8 cellular contexts compared by ENCODE assay signal in the genomic region with DNA sequence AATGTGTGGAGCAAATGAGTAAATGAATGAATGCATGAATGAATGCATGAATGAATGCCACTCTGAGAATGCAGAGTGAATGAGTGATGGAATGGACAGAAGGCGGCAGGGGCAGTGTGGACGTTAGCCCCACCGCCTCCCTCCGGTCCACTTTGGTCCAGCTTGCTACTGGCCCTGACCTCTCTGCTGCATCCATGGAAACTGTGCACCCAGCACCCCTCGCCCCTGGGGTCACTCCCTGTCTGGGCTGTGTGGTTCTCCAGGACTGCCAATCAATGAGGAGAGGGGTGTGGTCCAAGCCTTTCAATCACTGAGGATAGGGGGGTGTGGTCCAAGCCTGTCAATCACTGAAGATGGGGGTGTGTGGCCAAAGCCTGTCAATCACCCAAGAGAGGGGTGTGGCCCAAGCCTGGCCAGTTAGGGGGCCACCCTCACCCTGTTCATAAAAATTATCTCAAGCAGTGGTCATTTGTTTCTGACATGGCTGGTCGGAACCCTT. TPM values are rescaled to one million over a fixed set of nuclear protein-coding genes. Genes with fewer than 3 reads are reported as not detected.
DNase-seq lines count a peak whose midpoint lies in the region; ATAC-seq and TF ChIP-seq lines count a peak whose summit lies in the region.

No MANE protein-coding gene starts in this region.

- intact Hi-C loops in lower lobe of right lung (cut with DNase I) = no loop called here

- no peak overlapping the region for H3K4me3 ChIP-seq in lower lobe of right lung

- no peak for TF ChIP-seq CTCF in lower lobe of right lung (IDR thresholded peaks at IDR 0.05)

- DNase-seq in Daoy (ENCODE audit: low read depth) (peak; percentile 23), lower lobe of right lung (no peak), NCI-H1048 (lab: John Stamatoyannopoulos, UW) (no peak), HK-2 (ENCODE audit: unreplicated experiment) (no peak), NCI-H748 (lab: John Stamatoyannopoulos, UW; ENCODE audit: unreplicated experiment) (no peak)
- peak; percentile 14 for DNase-seq in activated CD8-positive, alpha-beta memory T cell treated with anti-CD3 and anti-CD28 coated beads, Interleukin-2, amount 50 U/mL, for 4 hours

- H3K36me3 ChIP-seq in lower lobe of right lung = no peaks in the 10 kb centered on the region

- peaks cover 6% of the 10 kb centered on the region for H3K4me1 ChIP-seq in lower lobe of right lung

- no peak overlapping the region for H3K27ac ChIP-seq in lower lobe of right lung

- H3K27me3 ChIP-seq in lower lobe of right lung (ENCODE audit: low read depth) = no peaks in the 10 kb centered on the region

- peak; percentile 54 for ATAC-seq in GM19438 (IDR thresholded peaks at IDR 0.05; ENCODE audit: low read depth, unreplicated experiment)
- ATAC-seq in HG03196 (IDR thresholded peaks at IDR 0.05; ENCODE audit: unreplicated experiment) = peak; percentile 74
- ATAC-seq in lower lobe of right lung = peak; percentile 26 to 63

- H3K9me3 ChIP-seq in lower lobe of right lung = no peaks in the 10 kb centered on the region

RNA-seq across cellular contexts. Expression of a gene that starts 39.2 kb away (rescaled TPM):
- total RNA-seq in Daoy (2014; rRNA removed; shearing (Covaris generic)) = 0.74 and 2.3 TPM in 2 replicates
- 19.1 TPM for total RNA-seq in lower lobe of right lung

RNA-seq across cellular contexts. Expression of a gene that starts 45.1 kb away (rescaled TPM):
- total RNA-seq in Daoy (2014; rRNA removed; shearing (Covaris generic)) = 0.11 TPM in 1 of 2 replicates, not detected in the other
- 3.0 TPM for total RNA-seq in lower lobe of right lung

Comparison
In these comparisons a context has a peak if more than half of its experiments do, and no peak if none do; other contexts are left out.
1. DNase-seq: peak in Daoy (single experiment) and activated CD8-positive, alpha-beta memory T cell treated with anti-CD3 and anti-CD28 coated beads, Interleukin-2, amount 50 U/mL, for 4 hours (single experiment); none in lower lobe of right lung (single experiment), NCI-H1048 (single experiment), HK-2 (single experiment) and NCI-H748 (single experiment).
2. Peak in every context shown above with its lines, with median percentiles within 50 percentile points of each other: ATAC-seq.